Comparison of ENCODE assay signal across 8 cellular contexts in the genomic region with DNA sequence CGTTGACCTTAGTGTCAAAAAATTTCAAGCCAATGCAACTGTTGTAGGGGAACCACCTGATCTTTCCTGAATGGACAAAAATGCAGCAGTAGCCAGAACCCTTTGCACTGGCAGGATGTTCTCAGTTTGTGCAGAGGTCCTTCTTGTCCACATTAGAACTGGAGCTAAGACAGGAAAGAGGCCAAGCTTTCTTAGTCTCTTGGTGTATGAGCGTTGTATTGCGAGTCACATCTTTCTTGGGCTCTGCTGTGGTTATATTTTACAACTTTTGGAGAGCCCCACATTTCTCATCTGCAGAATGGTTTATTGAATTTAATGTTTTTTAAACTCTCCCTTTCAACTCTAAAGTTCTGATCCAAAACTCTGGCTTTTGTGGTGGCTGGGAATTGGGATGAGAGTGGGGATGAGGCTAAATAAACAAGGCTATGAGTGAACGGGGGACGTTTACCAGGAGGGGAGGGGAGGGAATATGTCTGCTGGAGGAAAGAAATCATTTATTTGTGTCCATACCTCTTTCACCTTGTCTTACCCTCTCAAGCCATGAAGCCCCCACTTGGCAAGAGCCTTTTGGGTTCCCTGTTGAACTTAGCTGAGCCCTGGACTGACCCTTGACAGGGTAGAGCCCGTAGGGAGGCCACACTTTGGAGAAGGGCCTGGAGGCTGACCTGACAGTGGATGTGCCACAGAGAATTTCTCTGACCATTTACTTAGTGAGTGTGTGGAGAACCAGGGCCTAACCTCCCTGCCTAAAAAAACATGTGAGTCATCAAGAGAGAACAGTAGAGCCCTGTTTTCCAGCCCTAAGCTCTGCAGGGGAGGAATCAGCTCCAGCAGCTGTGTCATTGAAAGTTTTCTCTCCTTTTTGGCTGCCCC. TPM values are rescaled to one million over a fixed set of nuclear protein-coding genes. Genes with fewer than 3 reads are reported as not detected.
DNase-seq lines count a peak whose midpoint lies in the region; ATAC-seq, FAIRE-seq and TF ChIP-seq lines count a peak whose summit lies in the region.

No MANE protein-coding gene starts in this region.

- peaks cover 2% of the 10 kb centered on the region for H3K27me3 Mint-ChIP-seq in glutamatergic neuron (ENCODE audit: unreplicated experiment)

- peak overlapping the region; percentile 51 for H2BK12ac ChIP-seq in trophoblast cell (ENCODE audit: low read length)

- H3K27ac ChIP-seq in SK-N-SH (ENCODE audit: low read depth in 2 of 2, low read length in 1 of 2) = peak overlapping the region in 1 of 2 experiments; percentile 86; a peak in 2 of 4 replicates
- peak overlapping the region; percentile 48 for H3K27ac ChIP-seq in trophoblast cell (ENCODE audit: low read depth, low read length)
- no peak overlapping the region for H3K27ac ChIP-seq in small intestine (ENCODE audit: low read depth in 1 of 2, low read length in 1 of 2)

- peaks cover 15% of the 10 kb centered on the region for H3K79me1 ChIP-seq in trophoblast cell (ENCODE audit: low read length)

- peak overlapping the region; percentile 31 for H3K14ac ChIP-seq in trophoblast cell (ENCODE audit: low read length)

- H2AFZ ChIP-seq in SK-N-SH (ENCODE audit: low read depth) (peak overlapping the region; percentile 69), trophoblast cell (ENCODE audit: insufficient read depth, low read length, poor library complexity) (no peak overlapping the region)

- H4K20me1 ChIP-seq in SK-N-SH (ENCODE audit: insufficient read depth) = no peaks in the 10 kb centered on the region

- no peak overlapping the region for H3K27ac Mint-ChIP-seq in glutamatergic neuron (ENCODE audit: unreplicated experiment)

- H3K4me1 Mint-ChIP-seq in glutamatergic neuron (ENCODE audit: low read depth, unreplicated experiment) = no peaks in the 10 kb centered on the region

- ATAC-seq in GM18907 (IDR thresholded peaks at IDR 0.05; ENCODE audit: unreplicated experiment) = no peak

- H3F3A ChIP-seq in SK-N-SH (replicated peaks; ENCODE audit: insufficient read depth) = peaks cover 19% of the 10 kb centered on the region

- CTCF ChIA-PET in SK-N-SH (lab: Yijun Ruan, JAX) = interaction anchor here (1.0 to 1.4 kb wide), 4 partner anchors 22 to 197 kb away, joined by 3 to 4 read pairs (median 4); no protein-coding TSS in a partner anchor

- peak overlapping the region; percentile 21 for H2BK120ac ChIP-seq in trophoblast cell (ENCODE audit: insufficient read depth, low read length, poor library complexity)

- H3K9me2 ChIP-seq in SK-N-SH = no peaks in the 10 kb centered on the region

- TF ChIP-seq CTCF in SK-N-SH (IDR thresholded peaks at IDR 0.05) = no peak
- TF ChIP-seq CTCF in fibroblast of mammary gland (conservative IDR thresholded peaks at IDR 0.05; ENCODE audit: control insufficient read depth, insufficient read depth, low read depth, low read length) = no peak
- TF ChIP-seq CTCF in glutamatergic neuron (IDR thresholded peaks at IDR 0.05; ENCODE audit: partially characterized antibody, unreplicated experiment) = no peak

- no peak overlapping the region for H3K18ac ChIP-seq in trophoblast cell (ENCODE audit: low read length)

- no peak for TF ChIP-seq RAD21 in SK-N-SH (IDR thresholded peaks at IDR 0.05; ENCODE audit: low read length)

- no peak overlapping the region for H3K4ac ChIP-seq in trophoblast cell (ENCODE audit: low read depth, low read length)

- no peak overlapping the region for H2AK5ac ChIP-seq in trophoblast cell (ENCODE audit: low read length)

- H4K12ac ChIP-seq in trophoblast cell (ENCODE audit: low read depth, low read length) = no peak overlapping the region

- peak in 1 of 2 experiments; percentile 76; a peak in 2 of 4 replicates for TF ChIP-seq EP300 in SK-N-SH (IDR thresholded peaks at IDR 0.05; ENCODE audit: borderline replicate concordance in 1 of 2, low read depth in 1 of 2, low read length in 1 of 2)

- in situ Hi-C loops in Caki2 (cut with HindIII; ENCODE audit: low pct_unique_long_range_greater_than_20kb, low sequenced_read_pairs) = no loop called here

- H3K36me3 ChIP-seq in SK-N-SH (replicated peaks in 1 of 2; ENCODE audit: control insufficient read depth in 1 of 2, insufficient read depth in 2 of 2, low read length in 1 of 2) (no peaks in the 10 kb centered on the region), trophoblast cell (ENCODE audit: control insufficient read depth in 1 of 2, insufficient read depth in 2 of 2, low read length in 2 of 2) (no peaks in the 10 kb centered on the region), small intestine (ENCODE audit: control insufficient read depth in 2 of 2, insufficient read depth in 2 of 2, low read length in 2 of 2) (no peaks in the 10 kb centered on the region)

- FAIRE-seq in small intestine (lab: Jason Lieb, UNC) = no peak

- POLR2A ChIA-PET in SK-N-SH (lab: Yijun Ruan, JAX) = no interaction called here

- no peak overlapping the region for H3K4me3 Mint-ChIP-seq in glutamatergic neuron (ENCODE audit: unreplicated experiment)

- 51% methylated on average over 6 of the region's 6 CpGs for WGBS in SK-N-SH (ENCODE audit: low lambda C conversion rate)
- no CpG with 5 or more reads among the region's 6 CpGs for WGBS in trophoblast cell (ENCODE audit: extremely low coverage, insufficient coverage, insufficient read length)
- 76 to 81% (median 77%) methylated on average over 6 of the region's 6 CpGs for WGBS in small intestine, 3 donors

- no peaks in the 10 kb centered on the region for H3K36me3 Mint-ChIP-seq in glutamatergic neuron (ENCODE audit: unreplicated experiment)

- H3K9me3 ChIP-seq in SK-N-SH (no peaks in the 10 kb centered on the region), trophoblast cell (ENCODE audit: insufficient read depth, low read depth, low read length) (no peaks in the 10 kb centered on the region), small intestine (ENCODE audit: control insufficient read depth, low read depth) (no peaks in the 10 kb centered on the region)

- H3K4me3 ChIP-seq in SK-N-SH (ENCODE audit: low read depth in 2 of 2, low read length in 1 of 2) (0 out of 4 replicates have a peak overlapping the region, but pooled peaks of 1 of the 2 experiments have one; percentile 12), fibroblast of mammary gland (ENCODE audit: control insufficient read depth, low read depth, low read length) (no peak overlapping the region), trophoblast cell (ENCODE audit: low read depth, low read length) (no peak overlapping the region), small intestine (ENCODE audit: low read depth in 1 of 2, low read length in 2 of 2) (no peak overlapping the region)

- DNase-seq in Caki2 (ENCODE audit: low read depth) (peak; percentile 52), SK-N-SH (no peak), fibroblast of mammary gland (ENCODE audit: low read depth) (peak; percentile 93), trophoblast cell (no peak), glutamatergic neuron (no peak), small intestine (no peak), AML-193 (lab: John Stamatoyannopoulos, UW) (no peak)

- H4K8ac ChIP-seq in trophoblast cell (ENCODE audit: low read depth, low read length) = no peak overlapping the region

- peaks cover 2% of the 10 kb centered on the region for H3K9me3 Mint-ChIP-seq in glutamatergic neuron (ENCODE audit: unreplicated experiment)

- H3K23ac ChIP-seq in trophoblast cell (ENCODE audit: low read length) = no peak overlapping the region

- peaks cover 0 to 27% of the 10 kb centered on the region in 2 experiments; a peak in 2 of 4 replicates for H3K4me1 ChIP-seq in SK-N-SH (ENCODE audit: control insufficient read depth in 1 of 2, insufficient read depth in 2 of 2, low read depth in 1 of 2, low read length in 1 of 2)
- H3K4me1 ChIP-seq in trophoblast cell (ENCODE audit: control insufficient read depth in 1 of 2, insufficient read depth in 2 of 2, low read length in 2 of 2) = peaks cover 0 to 9% of the 10 kb centered on the region in 2 experiments
- no peaks in the 10 kb centered on the region for H3K4me1 ChIP-seq in small intestine (ENCODE audit: control insufficient read depth in 2 of 2, insufficient read depth in 1 of 2, low read depth in 1 of 2, low read length in 1 of 2)

- H3K9ac ChIP-seq in SK-N-SH (peak overlapping the region; percentile 46; the same call in 1 of the 2 replicates), trophoblast cell (ENCODE audit: low read length) (no peak overlapping the region)

- H3K27me3 ChIP-seq in SK-N-SH (ENCODE audit: insufficient read depth) (no peaks in the 10 kb centered on the region), trophoblast cell (ENCODE audit: insufficient read depth, low read length) (no peaks in the 10 kb centered on the region), small intestine (ENCODE audit: control insufficient read depth in 2 of 2, insufficient read depth in 2 of 2, low read length in 2 of 2) (no peaks in the 10 kb centered on the region)

- H3K79me2 ChIP-seq in SK-N-SH (ENCODE audit: insufficient read depth) = no peaks in the 10 kb centered on the region
- no peaks in the 10 kb centered on the region for H3K79me2 ChIP-seq in trophoblast cell (ENCODE audit: control insufficient read depth, insufficient read depth, low read length, poor library complexity)

- peak overlapping the region; percentile 72 for H3K4me2 ChIP-seq in SK-N-SH
- no peak overlapping the region for H3K4me2 ChIP-seq in trophoblast cell (ENCODE audit: low read length)

- peak overlapping the region; percentile 32 for H4K91ac ChIP-seq in trophoblast cell (ENCODE audit: low read depth, low read length)

- peak overlapping the region; percentile 2 for H2BK5ac ChIP-seq in trophoblast cell (ENCODE audit: low read depth, low read length, poor library complexity)

TF ChIP-seq in SK-N-SH, 30 proteins besides CTCF, POLR2A, EP300 and RAD21 (continues in another document):
- TF ChIP-seq ELF1 (IDR thresholded peaks at IDR 0.05) (0 out of 2 replicates have a peak, but pooled peaks have one; percentile 23), TEAD4 (IDR thresholded peaks at IDR 0.05; ENCODE audit: borderline replicate concordance, insufficient read depth) (peak; percentile 53; the same call in 1 of the 2 replicates), YY1 (IDR thresholded peaks at IDR 0.05; ENCODE audit: low read depth) (0 out of 2 replicates have a peak, but pooled peaks have one; percentile 13), MXI1 (IDR thresholded peaks at IDR 0.05; ENCODE audit: low read depth, low read length) (no peak), NRF1 (IDR thresholded peaks at IDR 0.05; ENCODE audit: low read depth, low read length) (no peak)

RNA-seq across cellular contexts. Expression of gene CHI3L2, which starts 0.6 kb away (rescaled TPM):
- total RNA-seq in Caki2 (2014; rRNA removed; shearing (Covaris generic); ENCODE audit: low replicate concordance) = not detected in 2 replicates
- polyA plus RNA-seq in SK-N-SH (2012; rRNA removed) = 0.92 and 0.97 TPM in 2 replicates
- polyA plus RNA-seq in SK-N-SH (2012; cell fraction: cytosol; rRNA removed) = 0.73 and 1.2 TPM in 2 replicates
- 0.65 and 0.77 TPM in 2 replicates for polyA plus RNA-seq in SK-N-SH (2012; cell fraction: nucleus; rRNA removed)
- polyA plus RNA-seq in trophoblast cell (2013) = 1.3 and 1.8 TPM in 2 replicates
- not detected for total RNA-seq in glutamatergic neuron (ENCODE audit: unreplicated experiment)
- polyA plus RNA-seq in small intestine = 1 to 10 TPM; 1.1 to 4.7 (median 1.9) TPM

RNA-seq across cellular contexts. Expression of gene DENND2D, which starts 27.7 kb away (rescaled TPM):
- total RNA-seq in Caki2 (2014; rRNA removed; shearing (Covaris generic); ENCODE audit: low replicate concordance) = 14.9 and 17.1 TPM in 2 replicates
- 1.3 and 1.6 TPM in 2 replicates for polyA plus RNA-seq in SK-N-SH (2012; rRNA removed)
- polyA plus RNA-seq in SK-N-SH (2012; cell fraction: cytosol; rRNA removed) = 1.1 and 1.6 TPM in 2 replicates
- polyA plus RNA-seq in SK-N-SH (2012; cell fraction: nucleus; rRNA removed) = 1.3 and 2.3 TPM in 2 replicates
- polyA plus RNA-seq in trophoblast cell (2013) = 4.9 and 5.1 TPM in 2 replicates
- total RNA-seq in glutamatergic neuron (ENCODE audit: unreplicated experiment) = not detected
- polyA plus RNA-seq in small intestine = 10 to 100 TPM; 31.3 to 54.6 (median 36.7) TPM

Comparison
In these comparisons a context has a peak if more than half of its experiments do, and no peak if none do; other contexts are left out.
1. DNase-seq: peak in Caki2 (single experiment) and fibroblast of mammary gland (single experiment); none in SK-N-SH (single experiment), trophoblast cell (0 of 2), glutamatergic neuron (single experiment), small intestine (single experiment) and AML-193 (0 of 2).
2. RNA of gene DENND2D, which starts 27.7 kb away (total RNA-seq): 14.9 to 17.1 TPM in Caki2; not detected in glutamatergic neuron (single experiment); every median in the first group is over 10 times any median in the second.